In the genomic region with DNA sequence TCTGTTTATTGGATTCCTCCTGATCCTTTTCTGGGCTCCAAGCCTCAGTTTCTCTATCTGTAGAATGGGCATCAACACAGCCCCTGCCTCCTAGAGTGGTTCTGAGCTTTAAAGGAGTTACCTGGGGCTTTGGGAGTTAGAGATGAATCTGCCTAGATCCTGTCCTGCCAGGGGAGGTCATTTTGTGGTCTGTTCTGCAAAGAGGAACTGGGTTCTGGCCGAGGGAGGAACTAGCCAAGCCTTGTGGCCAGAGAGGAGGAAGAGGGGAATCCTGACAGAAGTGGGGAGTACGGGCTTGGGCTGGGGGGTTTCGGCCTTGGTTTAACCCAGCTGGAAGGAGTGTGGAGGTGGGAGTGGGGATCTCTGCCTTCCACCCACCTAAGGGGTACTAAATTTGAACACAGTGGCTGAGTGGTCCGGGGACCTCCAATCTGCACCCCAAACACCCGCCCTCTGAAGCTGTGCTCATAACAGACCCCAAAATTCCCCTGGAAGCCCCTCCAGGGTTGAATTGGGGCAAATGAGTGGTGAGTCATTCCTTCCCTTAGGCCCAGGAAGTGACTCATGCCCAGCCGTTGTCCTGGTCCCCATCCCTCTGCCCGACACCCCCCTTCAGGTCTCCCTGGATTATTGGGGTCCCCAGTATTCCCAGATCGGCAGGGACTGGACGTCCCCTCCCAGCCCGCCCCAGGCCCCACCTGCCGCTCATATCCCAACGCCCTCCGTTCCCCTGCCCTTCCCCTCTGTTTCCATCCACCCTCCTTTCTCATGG, we compare ENCODE assay signal across 8 cellular contexts. TPM values are rescaled to one million over a fixed set of nuclear protein-coding genes. Genes with fewer than 3 reads are reported as not detected.
DNase-seq lines count a peak whose midpoint lies in the region; FAIRE-seq and TF ChIP-seq lines count a peak whose summit lies in the region.

No MANE protein-coding gene starts in this region.

- H3K4me1 ChIP-seq in H9 (ENCODE audit: insufficient read depth, low read length) (0 out of 2 replicates have a peak, but pooled peaks cover 2% of the 10 kb centered on the region), muscle layer of colon (ENCODE audit: insufficient read depth, low read length) (peaks cover 38% of the 10 kb centered on the region)

- H3K23ac ChIP-seq in H9 (ENCODE audit: insufficient read length, low read depth, low read length) = no peak overlapping the region

- no peaks in the 10 kb centered on the region for H4K20me1 ChIP-seq in H9 (ENCODE audit: control insufficient read depth, insufficient read depth, insufficient read length)

- peak overlapping the region in 2 of 3 experiments; percentile 16 to 87; a peak in 2 of 7 replicates for H3K27ac Mint-ChIP-seq in H9
- peak overlapping the region; percentile 97 for H3K27ac Mint-ChIP-seq in T-helper 1 cell treated with Interleukin-12 subunit alpha and Interleukin-12 subunit beta and Interleukin-4 antibody, amounts not matched to agents 30 μg/mL and 1 μg/mL, for 36 hours

- H3K9me3 ChIP-seq in H9 (ENCODE audit: control insufficient read depth, low read depth, low read length) (no peaks in the 10 kb centered on the region), muscle layer of colon (ENCODE audit: low read length) (no peaks in the 10 kb centered on the region)

- H3T11ph ChIP-seq in H9 (ENCODE audit: low read length) = no peak overlapping the region

- no peaks in the 10 kb centered on the region for H3K9me3 Mint-ChIP-seq in H9
- no peaks in the 10 kb centered on the region for H3K9me3 Mint-ChIP-seq in T-helper 1 cell treated with Interleukin-12 subunit alpha and Interleukin-12 subunit beta and Interleukin-4 antibody, amounts not matched to agents 30 μg/mL and 1 μg/mL, for 36 hours

- H3K14ac ChIP-seq in H9 (ENCODE audit: insufficient read depth, low read length) = no peak overlapping the region

- peaks cover 10 to 26% of the 10 kb centered on the region in 2 experiments for H3K4me1 Mint-ChIP-seq in H9
- peaks cover 36% of the 10 kb centered on the region for H3K4me1 Mint-ChIP-seq in T-helper 1 cell treated with Interleukin-12 subunit alpha and Interleukin-12 subunit beta and Interleukin-4 antibody, amounts not matched to agents 30 μg/mL and 1 μg/mL, for 36 hours (ENCODE audit: low read depth)

- WGBS in H9 (ENCODE audit: extremely low coverage, insufficient read length, low lambda C conversion rate) = no CpG with 5 or more reads among the region's 13 CpGs

- H2BK5ac ChIP-seq in H9 (ENCODE audit: insufficient read length, low read length) = no peak overlapping the region

- H3K27me3 ChIP-seq in H9 (ENCODE audit: insufficient read depth, low read length) = no peaks in the 10 kb centered on the region
- H3K27me3 ChIP-seq in muscle layer of colon (ENCODE audit: control insufficient read depth in 1 of 2, insufficient read depth in 2 of 2, low read length in 2 of 2) = no peaks in the 10 kb centered on the region

- TF ChIP-seq CTCF in H9 (conservative IDR thresholded peaks at IDR 0.05) = no peak
- TF ChIP-seq CTCF in cardiac fibroblast (IDR thresholded peaks at IDR 0.05; ENCODE audit: low read depth, low read length) = no peak

- no peak overlapping the region for H2AK5ac ChIP-seq in H9 (ENCODE audit: insufficient read length, low read length)

- no peak overlapping the region for H4K91ac ChIP-seq in H9 (ENCODE audit: insufficient read length, low read depth, low read length)

- no peak overlapping the region for H2AFZ ChIP-seq in H9 (ENCODE audit: low read length)

- no peaks in the 10 kb centered on the region for H3K79me2 ChIP-seq in H9 (ENCODE audit: insufficient read depth, low read length)

- H2BK120ac ChIP-seq in H9 (ENCODE audit: low read depth, low read length, poor library complexity, severe bottlenecking) = no peak overlapping the region

- no peak overlapping the region for H2BK20ac ChIP-seq in H9 (ENCODE audit: low read depth, low read length, poor library complexity, severe bottlenecking)

- H4K5ac ChIP-seq in H9 (ENCODE audit: insufficient read length, low read depth, low read length) = no peak overlapping the region

- H3K23me2 ChIP-seq in H9 (ENCODE audit: insufficient read length, low read depth, low read length, poor library complexity, severe bottlenecking) = no peaks in the 10 kb centered on the region

- no peak overlapping the region for H3K27ac ChIP-seq in H9 (ENCODE audit: insufficient read length, low read depth, low read length)
- peak overlapping the region; percentile 65 for H3K27ac ChIP-seq in muscle layer of colon (ENCODE audit: low read depth, low read length)

- no peaks in the 10 kb centered on the region for H3K36me3 ChIP-seq in muscle layer of colon (ENCODE audit: insufficient read depth, low read length)

- H3K4me2 ChIP-seq in H9 (ENCODE audit: insufficient read depth, insufficient read length, low read length) = no peak overlapping the region

- H3K9ac ChIP-seq in H9 (ENCODE audit: extremely low read depth, insufficient read length, low read length) (no peak overlapping the region), muscle layer of colon (ENCODE audit: low read length) (peak overlapping the region; percentile 50)

- no peak overlapping the region for H3K4me3 Mint-ChIP-seq in H9
- H3K4me3 Mint-ChIP-seq in T-helper 1 cell treated with Interleukin-12 subunit alpha and Interleukin-12 subunit beta and Interleukin-4 antibody, amounts not matched to agents 30 μg/mL and 1 μg/mL, for 36 hours = peak overlapping the region; percentile 98

- H3K4ac ChIP-seq in H9 (ENCODE audit: low read depth, low read length) = no peak overlapping the region

- peaks cover 4% of the 10 kb centered on the region for H3K27me3 Mint-ChIP-seq in H9 (ENCODE audit: low read depth)
- H3K27me3 Mint-ChIP-seq in T-helper 1 cell treated with Interleukin-12 subunit alpha and Interleukin-12 subunit beta and Interleukin-4 antibody, amounts not matched to agents 30 μg/mL and 1 μg/mL, for 36 hours (ENCODE audit: low read depth) = no peaks in the 10 kb centered on the region

- no peaks in the 10 kb centered on the region for H3K79me1 ChIP-seq in H9 (ENCODE audit: insufficient read depth, low read depth, low read length, poor library complexity, severe bottlenecking)

- H3K18ac ChIP-seq in H9 (ENCODE audit: insufficient read length, low read depth, low read length) = no peak overlapping the region

- no peak for FAIRE-seq in urothelium cell line (lab: Jason Lieb, UNC)

- H3K36me3 Mint-ChIP-seq in H9 (ENCODE audit: insufficient read depth in 1 of 3, low read depth in 3 of 3) = no peaks in the 10 kb centered on the region
- H3K36me3 Mint-ChIP-seq in T-helper 1 cell treated with Interleukin-12 subunit alpha and Interleukin-12 subunit beta and Interleukin-4 antibody, amounts not matched to agents 30 μg/mL and 1 μg/mL, for 36 hours (ENCODE audit: low read depth) = peaks cover 22% of the 10 kb centered on the region

- no peak overlapping the region for H4K8ac ChIP-seq in H9 (replicated peaks; ENCODE audit: insufficient read length, low read depth, low read length)

- H3K56ac ChIP-seq in H9 (ENCODE audit: insufficient read length, low read depth, low read length) = no peak overlapping the region

- DNase-seq in Ammon's horn (ENCODE audit: low spot score) (peak; percentile 67), H9 (no peak), cardiac fibroblast (ENCODE audit: low read depth in 2 of 2) (peak; percentile 48 to 61), urothelium cell line (ENCODE audit: low spot score) (peak; percentile 73), NCI-H524 (lab: John Stamatoyannopoulos, UW) (no peak), NCI-H2029 treated with DMSO at 0.1 percent for 48 hours (lab: John Stamatoyannopoulos, UW) (no peak)

- H2BK12ac ChIP-seq in H9 (ENCODE audit: insufficient read length, low read depth, low read length) = no peak overlapping the region

- H3K4me3 ChIP-seq in cardiac fibroblast (replicated peaks in 1 of 2; ENCODE audit: low read depth in 2 of 2, low read length in 2 of 2) (peak overlapping the region in 1 of 2 donors; percentile 45), muscle layer of colon (ENCODE audit: low read depth in 1 of 2, low read length in 2 of 2) (peak overlapping the region; percentile 2 to 60)

- H2BK15ac ChIP-seq in H9 (ENCODE audit: low read depth, low read length) = no peak overlapping the region

RNA-seq across cellular contexts. Expression of gene ADGRE5, which starts 2.8 kb away (rescaled TPM):
- 0.96 and 0.97 TPM in 2 replicates for total RNA-seq in H9 (2021)

RNA-seq across cellular contexts. Expression of gene DDX39A, which starts 35.1 kb away (rescaled TPM):
- 137 and 145 TPM in 2 replicates for total RNA-seq in H9 (2021)

RNA-seq across cellular contexts. Expression of gene PKN1, which starts 49.0 kb away (rescaled TPM):
- 149 and 159 TPM in 2 replicates for total RNA-seq in H9 (2021)

Comparison
In these comparisons a context has a peak if more than half of its experiments do, and no peak if none do; other contexts are left out.
1. DNase-seq: peak in Ammon's horn (single experiment), cardiac fibroblast (2 of 2) and urothelium cell line (single experiment); none in H9 (single experiment), NCI-H524 (0 of 2) and NCI-H2029 treated with DMSO at 0.1 percent for 48 hours (single experiment).